ENCODE assay signal across 25 cellular contexts in genomic region chrX:119419146-119419545, GRCh38.
"Had no signal": no experiment of that assay in that cellular context is flagged by ENCODE, and none has a peak within 500 bp of the region (broad histone marks: within the 10 kb centered on the region; RNA-seq: fewer than 3 reads in every experiment).

No MANE protein-coding gene starts in this region.

- H3K4me3 ChIP-seq: coronary artery, esophagus muscularis mucosa, gastroesophageal sphincter, heart left ventricle, psoas muscle, skin epidermis, thyroid gland, vagina had no signal

- DNase-seq: dermis blood vessel endothelial cell; effector memory CD4-positive, alpha-beta T cell; foreskin keratinocyte; heart left ventricle; hippocampal formation; left cardiac atrium; mesenchymal stem cell; naive thymus-derived CD8-positive, alpha-beta T cell; nephron progenitor cell; nucleus accumbens; posterior cingulate gyrus; psoas muscle; right cardiac atrium; stimulated activated CD4-positive, alpha-beta T cell treated with anti-CD3 and anti-CD28 coated beads, Interleukin-15, amount 100 ng/mL, for 24 hours; stimulated activated CD4-positive, alpha-beta T cell treated with anti-CD3 and anti-CD28 coated beads, Interleukin-2, amount 100 ng/mL, for 48 hours; stimulated activated naive B cell treated with anti-CD40 and anti-IgM and Interleukin-4, amounts not matched to agents 10 μg/mL and 1 μg/mL and 100 μg/mL, for 72 hours; stimulated activated naive CD8-positive, alpha-beta T cell treated with anti-CD3 and anti-CD28 coated beads, Interleukin-15, amount 100 ng/mL, for 72 hours; thyroid gland had no signal

- ATAC-seq: foreskin keratinocyte; gastroesophageal sphincter; heart left ventricle; left cardiac atrium; naive thymus-derived CD8-positive, alpha-beta T cell; psoas muscle; right cardiac atrium; stimulated activated naive B cell treated with anti-CD40 and anti-IgM and Interleukin-4, amounts not matched to agents 10 μg/mL and 1 μg/mL and 100 μg/mL, for 72 hours; stimulated activated naive CD8-positive, alpha-beta T cell treated with anti-CD3 and anti-CD28 coated beads, Interleukin-15, amount 100 ng/mL, for 72 hours had no signal

- FAIRE-seq: endothelial cell of umbilical vein, islet of Langerhans had no signal

- H3K27me3 ChIP-seq: esophagus muscularis mucosa, foreskin keratinocyte, gastroesophageal sphincter, heart left ventricle, thyroid gland, vagina had no signal

- H3K4me1 ChIP-seq: esophagus muscularis mucosa, foreskin keratinocyte, gastroesophageal sphincter, heart left ventricle, psoas muscle, thyroid gland, vagina had no signal

- H3K36me3 ChIP-seq: thyroid gland, vagina had no signal

- H3K9me3 ChIP-seq: esophagus muscularis mucosa, gastroesophageal sphincter, heart left ventricle, psoas muscle, thyroid gland, vagina had no signal

- H3K27ac ChIP-seq: coronary artery, esophagus muscularis mucosa, foreskin keratinocyte, gastroesophageal sphincter, heart left ventricle, psoas muscle, skin epidermis, thyroid gland, vagina had no signal
